In the genomic region with DNA sequence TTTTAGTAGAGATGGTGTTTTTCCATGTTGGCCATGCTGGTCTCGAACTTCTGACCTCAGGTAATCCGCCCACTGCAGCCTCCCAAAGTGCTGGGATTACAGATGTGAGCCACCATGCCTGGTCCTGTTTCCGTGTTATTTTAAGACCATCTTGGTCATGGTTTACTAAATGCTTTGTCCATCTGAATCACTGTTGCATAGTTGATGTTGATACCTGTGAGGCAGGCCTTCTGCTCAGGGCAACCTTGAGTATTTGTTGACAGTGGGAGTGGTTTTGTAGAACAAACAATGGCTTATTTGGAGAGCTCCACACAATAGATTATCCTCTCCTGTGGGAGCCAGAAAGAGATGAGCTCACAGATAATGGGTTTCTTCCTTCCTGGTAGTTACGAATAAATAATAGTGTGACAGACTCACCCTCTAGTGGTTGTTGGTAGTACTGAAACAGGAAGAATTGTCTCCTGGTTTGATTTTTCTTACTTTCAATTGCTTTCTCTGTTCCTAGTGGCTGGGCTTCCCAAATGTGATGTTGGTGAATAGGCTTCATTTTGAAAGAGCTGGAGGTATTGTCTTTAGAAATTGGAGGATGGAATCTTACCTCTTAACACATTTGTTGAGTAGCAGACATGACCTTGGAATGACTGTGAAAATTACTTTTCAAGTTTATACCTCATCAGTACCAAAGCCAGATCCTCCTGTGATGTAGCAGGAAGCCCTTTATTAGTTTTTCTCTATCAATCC, we compare ENCODE assay signal across 8 cellular contexts. TPM values are rescaled to one million over a fixed set of nuclear protein-coding genes. Genes with fewer than 3 reads are reported as not detected.
DNase-seq lines count a peak whose midpoint lies in the region; ATAC-seq and TF ChIP-seq lines count a peak whose summit lies in the region.

No MANE protein-coding gene starts in this region.

- no peaks in the 10 kb centered on the region for H3K9me3 ChIP-seq in adipocyte (ENCODE audit: control insufficient read depth, low read length)
- no peaks in the 10 kb centered on the region for H3K9me3 ChIP-seq in psoas muscle

- peak; percentile 77 for DNase-seq in EH (ENCODE audit: low read depth)
- DNase-seq in GM20000 (ENCODE audit: low spot score) = peak; percentile 71
- peak; percentile 92 to 95 for DNase-seq in NCI-H526 (lab: John Stamatoyannopoulos, UW)
- DNase-seq in adipocyte (ENCODE audit: low read depth) = peak; percentile 86
- DNase-seq in Right ventricle myocardium superior = no peak
- DNase-seq in psoas muscle = no peak
- no peak for DNase-seq in HuH-7 (ENCODE audit: low spot score)

- no peak overlapping the region for H3K4me3 ChIP-seq in adipocyte (ENCODE audit: low read length)
- H3K4me3 ChIP-seq in psoas muscle = no peak overlapping the region

- intact Hi-C loops in Right ventricle myocardium superior (cut with DNase I) = loop anchor here (2.0 to 10.0 kb wide), 2 partner anchors 38 to 56 kb away; partner anchors contain the start of gene SELENOH
- intact Hi-C loops in psoas muscle (cut with DNase I) = loop anchor here (1.0 to 5.0 kb wide), 4 partner anchors 38 to 712 kb away; partner anchors contain the start of genes BTBD18 (in 1 of the 2) and CTNND1 (in 1 of the 2)

- peak overlapping the region; percentile 64 for H3K27ac ChIP-seq in psoas muscle

- peak overlapping the region; percentile 10 for H3K9ac ChIP-seq in adipocyte (ENCODE audit: low read length)

- 46 to 51% (median 50%) methylated on average over 4 of the region's 4 CpGs for WGBS in psoas muscle, 3 donors

- ATAC-seq in HG03521 (IDR thresholded peaks at IDR 0.05; ENCODE audit: unreplicated experiment) = peak; percentile 74
- ATAC-seq in Right ventricle myocardium superior (ENCODE audit: poor library complexity) = peak; percentile 72
- peak; percentile 80 to 89 (median 82) for ATAC-seq in psoas muscle

- H3K4me1 ChIP-seq in adipocyte (ENCODE audit: control insufficient read depth, insufficient read depth, low read length) (peaks cover 13% of the 10 kb centered on the region), psoas muscle (peaks cover 37% of the 10 kb centered on the region)

- H3K27me3 ChIP-seq in adipocyte (replicated peaks; ENCODE audit: control insufficient read depth, insufficient read depth, low read length) (no peaks in the 10 kb centered on the region), psoas muscle (ENCODE audit: insufficient read depth in 3 of 3, low read length in 2 of 3) (no peaks in the 10 kb centered on the region)

- H3K36me3 ChIP-seq in adipocyte (ENCODE audit: control insufficient read depth, insufficient read depth, low read length, severe bottlenecking) (peaks cover 59% of the 10 kb centered on the region), psoas muscle (ENCODE audit: insufficient read depth in 1 of 2, low read depth in 1 of 2) (peaks cover 17 to 81% of the 10 kb centered on the region in 2 donors)

- TF ChIP-seq CTCF in GM20000 (IDR thresholded peaks at IDR 0.05; ENCODE audit: extremely low read depth, missing control alignments) = peak; percentile 57
- TF ChIP-seq CTCF in psoas muscle (IDR thresholded peaks at IDR 0.05) = peak; percentile 91

RNA-seq across cellular contexts. Expression of gene CTNND1, which starts 39.0 kb away (rescaled TPM):
- total RNA-seq in Right ventricle myocardium superior (66.5 TPM), psoas muscle (10 to 100 TPM; 26.1 to 35.2 (median 30.1) TPM)
- polyA plus RNA-seq in psoas muscle = 10 to 100 TPM in 2 of 3 donors, 1 to 10 TPM in 1; 9.4 to 13.8 (median 13.7) TPM

RNA-seq across cellular contexts. Expression of gene BTBD18, which starts 49.0 kb away (rescaled TPM):
- total RNA-seq in Right ventricle myocardium superior (not detected), psoas muscle (not detected)
- polyA plus RNA-seq in psoas muscle = under 1 TPM in 1 of 3 donors, not detected in 2; 0.03 TPM

RNA-seq across cellular contexts. Expression of gene SELENOH, which starts 59.3 kb away (rescaled TPM):
- total RNA-seq in Right ventricle myocardium superior = 88.4 TPM
- 100 to 1,000 TPM in 1 of 4 donors, 10 to 100 TPM in 3; 67.0 to 109 (median 88.0) TPM for total RNA-seq in psoas muscle
- polyA plus RNA-seq in psoas muscle = 100 to 1,000 TPM in 1 of 3 donors, 10 to 100 TPM in 2; 79.0 to 120 (median 81.9) TPM

Comparison
In these comparisons a context has a peak if more than half of its experiments do, and no peak if none do; other contexts are left out.
1. DNase-seq: peak in EH (single experiment), GM20000 (single experiment), NCI-H526 (2 of 2) and adipocyte (single experiment); none in Right ventricle myocardium superior (single experiment), psoas muscle (0 of 2) and HuH-7 (single experiment).
2. Peak in every context shown above with its lines, with median percentiles within 50 percentile points of each other: ATAC-seq.